Comparison of ENCODE assay signal across 19 cellular contexts in the genomic region with DNA sequence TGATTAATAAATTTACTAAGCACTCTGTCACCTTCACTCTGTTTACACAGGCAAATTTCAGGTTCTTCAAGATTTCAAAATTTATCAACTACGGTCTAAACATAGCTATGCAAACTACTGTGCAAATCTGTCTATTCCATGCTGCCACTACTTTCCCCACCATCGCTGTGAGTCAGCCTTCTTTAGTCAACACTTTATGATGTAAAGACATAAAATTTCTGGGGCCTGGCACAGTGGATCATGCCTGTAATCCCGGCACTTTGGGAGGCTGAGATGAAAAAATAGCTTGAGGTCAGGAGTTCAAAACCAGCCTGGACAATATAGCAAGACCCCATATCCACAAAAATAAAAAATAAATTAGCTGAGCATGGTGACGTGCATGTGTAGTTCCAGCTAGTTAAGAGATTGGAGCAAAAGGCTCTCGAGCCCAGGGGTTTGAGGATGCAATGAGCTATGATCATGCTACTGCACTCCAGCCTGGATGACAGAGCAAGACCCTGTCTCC. TPM values are rescaled to one million over a fixed set of nuclear protein-coding genes. Genes with fewer than 3 reads are reported as not detected.
DNase-seq lines count a peak whose midpoint lies in the region; ATAC-seq and TF ChIP-seq lines count a peak whose summit lies in the region.
"Had no signal": no experiment of that assay in that cellular context is flagged by ENCODE, and none has a peak within 500 bp of the region (broad histone marks: within the 10 kb centered on the region; RNA-seq: fewer than 3 reads in every experiment).

No MANE protein-coding gene starts in this region.

- H3K9me3 Mint-ChIP-seq in WTC11 = no peaks in the 10 kb centered on the region

- H3K4me3 ChIP-seq in body of pancreas (no peak overlapping the region), SK-N-SH (ENCODE audit: low read depth in 2 of 2, low read length in 1 of 2) (no peak overlapping the region)
- H3K4me3 ChIP-seq: uterus had no signal

- TF ChIP-seq POLR2A in body of pancreas (IDR thresholded peaks at IDR 0.05) = no peak

- intact Hi-C loops in body of pancreas (cut with DNase I) = no loop called here

- 58 to 60% methylated on average over 5 of the region's 5 CpGs for WGBS in body of pancreas, 2 donors
- 88% methylated on average over 5 of the region's 5 CpGs for WGBS in SK-N-SH (ENCODE audit: low lambda C conversion rate)

- H3K4me2 ChIP-seq in SK-N-SH = no peak overlapping the region

- no peaks in the 10 kb centered on the region for H3K27me3 Mint-ChIP-seq in WTC11 (ENCODE audit: low read depth)
- H3K27me3 Mint-ChIP-seq: brain, IgD-negative memory B cell, progenitor cell of endocrine pancreas, T-helper 17 cell had no signal

- no peak overlapping the region for H2AFZ ChIP-seq in SK-N-SH (ENCODE audit: low read depth)

- H3K9me3 ChIP-seq in body of pancreas (no peaks in the 10 kb centered on the region), SK-N-SH (no peaks in the 10 kb centered on the region)
- H3K9me3 ChIP-seq: uterus had no signal

- ATAC-seq in GM18868 (IDR thresholded peaks at IDR 0.05; ENCODE audit: unreplicated experiment) = peak; percentile 53
- ATAC-seq in HG03045 (IDR thresholded peaks at IDR 0.05; ENCODE audit: unreplicated experiment) = peak; percentile 57
- ATAC-seq in body of pancreas = peak; percentile 56
- ATAC-seq in GM21360 (IDR thresholded peaks at IDR 0.05; ENCODE audit: unreplicated experiment) = no peak
- no peak for ATAC-seq in WTC11
- ATAC-seq: HCT116, T-helper 17 cell had no signal

- no peak for TF ChIP-seq RAD21 in SK-N-SH (IDR thresholded peaks at IDR 0.05; ENCODE audit: low read length)

- no peak overlapping the region for H3K27ac Mint-ChIP-seq in WTC11
- H3K27ac Mint-ChIP-seq: IgD-negative memory B cell, progenitor cell of endocrine pancreas, T-helper 17 cell had no signal

- H3K9ac ChIP-seq in SK-N-SH = no peak overlapping the region

- H3K4me1 Mint-ChIP-seq in WTC11 = peaks cover 7% of the 10 kb centered on the region; the same call in 1 of the 2 replicates

- CTCF ChIA-PET in SK-N-SH (lab: Yijun Ruan, JAX) = interaction anchor here (1.4 kb wide), 1 partner anchor 17 kb away, joined by 4 read pairs; no protein-coding TSS in a partner anchor
- CTCF ChIA-PET in WTC11 (lab: Charles Lee) = interaction anchor here (1.5 kb wide), 1 partner anchor 186 kb away, joined by 3 read pairs; no protein-coding TSS in a partner anchor

- H3K36me3 ChIP-seq in body of pancreas (replicated peaks in 1 of 2; ENCODE audit: insufficient read depth in 1 of 2, low read depth in 2 of 2) = no peaks in the 10 kb centered on the region
- no peaks in the 10 kb centered on the region for H3K36me3 ChIP-seq in SK-N-SH (replicated peaks in 1 of 2; ENCODE audit: control insufficient read depth in 1 of 2, insufficient read depth in 2 of 2, low read length in 1 of 2)
- H3K36me3 ChIP-seq: uterus had no signal

- H3K4me3 Mint-ChIP-seq in WTC11 = no peak overlapping the region
- H3K4me3 Mint-ChIP-seq: IgD-negative memory B cell, T-helper 17 cell had no signal

- no peak for TF ChIP-seq EP300 in SK-N-SH (IDR thresholded peaks at IDR 0.05; ENCODE audit: borderline replicate concordance in 1 of 2, low read depth in 1 of 2, low read length in 1 of 2)

- H3K79me2 ChIP-seq in SK-N-SH (ENCODE audit: insufficient read depth) = peaks cover 80% of the 10 kb centered on the region

- POLR2A ChIA-PET in SK-N-SH (lab: Yijun Ruan, JAX) (no interaction called here), WTC11 (lab: Charles Lee) (no interaction called here)

- peaks cover 34% of the 10 kb centered on the region for H4K20me1 ChIP-seq in SK-N-SH (ENCODE audit: insufficient read depth)

- peaks cover 14% of the 10 kb centered on the region for H3K4me1 ChIP-seq in body of pancreas
- H3K4me1 ChIP-seq in SK-N-SH (ENCODE audit: control insufficient read depth in 1 of 2, insufficient read depth in 2 of 2, low read depth in 1 of 2, low read length in 1 of 2) = no peaks in the 10 kb centered on the region; a peak in 1 of 4 replicates
- H3K4me1 ChIP-seq: uterus had no signal

- no peaks in the 10 kb centered on the region for H3K9me2 ChIP-seq in SK-N-SH

- H3F3A ChIP-seq in SK-N-SH (replicated peaks; ENCODE audit: insufficient read depth) = peaks cover 5% of the 10 kb centered on the region

- H3K36me3 Mint-ChIP-seq in WTC11 = no peaks in the 10 kb centered on the region

- H3K27me3 ChIP-seq in body of pancreas = no peaks in the 10 kb centered on the region
- H3K27me3 ChIP-seq in SK-N-SH (ENCODE audit: insufficient read depth) = no peaks in the 10 kb centered on the region
- H3K27me3 ChIP-seq: uterus had no signal

- TF ChIP-seq CTCF in 22Rv1 (IDR thresholded peaks at IDR 0.05) (no peak), body of pancreas (IDR thresholded peaks at IDR 0.05) (no peak), SK-N-SH (IDR thresholded peaks at IDR 0.05) (no peak), WTC11 (IDR thresholded peaks at IDR 0.05) (no peak)

- H3K27ac ChIP-seq in 22Rv1 (peak overlapping the region; percentile 30), body of pancreas (no peak overlapping the region), SK-N-SH (ENCODE audit: low read depth in 2 of 2, low read length in 1 of 2) (no peak overlapping the region)
- H3K27ac ChIP-seq: uterus had no signal

- DNase-seq in body of pancreas = no peak
- DNase-seq in SK-N-SH = no peak
- DNase-seq in NCI-H1436 (lab: John Stamatoyannopoulos, UW) = no peak
- no peak for DNase-seq in WTC11 (ENCODE audit: low spot score)
- DNase-seq: activated CD4-positive, alpha-beta T cell treated with anti-CD3 and anti-CD28 coated beads, Interleukin-2, amount 50 U/mL, for 1 hour; activated naive CD4-positive, alpha-beta T cell; effector CD8-positive, alpha-beta T cell; NCI-H1417; NCI-H446 treated with DMSO at 0.1 percent for 48 hours; T-helper 17 cell; uterus had no signal

TF ChIP-seq in SK-N-SH, 30 proteins besides CTCF, POLR2A, EP300 and RAD21:
- no peak for TF ChIP-seq YY1 (IDR thresholded peaks at IDR 0.05; ENCODE audit: low read depth)
- TF ChIP-seq, protein P1, sequence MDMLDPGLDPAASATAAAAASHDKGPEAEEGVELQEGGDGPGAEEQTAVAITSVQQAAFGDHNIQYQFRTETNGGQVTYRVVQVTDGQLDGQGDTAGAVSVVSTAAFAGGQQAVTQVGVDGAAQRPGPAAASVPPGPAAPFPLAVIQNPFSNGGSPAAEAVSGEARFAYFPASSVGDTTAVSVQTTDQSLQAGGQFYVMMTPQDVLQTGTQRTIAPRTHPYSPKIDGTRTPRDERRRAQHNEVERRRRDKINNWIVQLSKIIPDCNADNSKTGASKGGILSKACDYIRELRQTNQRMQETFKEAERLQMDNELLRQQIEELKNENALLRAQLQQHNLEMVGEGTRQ (IDR thresholded peaks at IDR 0.05; ENCODE audit: borderline replicate concordance, low read depth, low read length) = no peak
- TF ChIP-seq, protein P2, sequence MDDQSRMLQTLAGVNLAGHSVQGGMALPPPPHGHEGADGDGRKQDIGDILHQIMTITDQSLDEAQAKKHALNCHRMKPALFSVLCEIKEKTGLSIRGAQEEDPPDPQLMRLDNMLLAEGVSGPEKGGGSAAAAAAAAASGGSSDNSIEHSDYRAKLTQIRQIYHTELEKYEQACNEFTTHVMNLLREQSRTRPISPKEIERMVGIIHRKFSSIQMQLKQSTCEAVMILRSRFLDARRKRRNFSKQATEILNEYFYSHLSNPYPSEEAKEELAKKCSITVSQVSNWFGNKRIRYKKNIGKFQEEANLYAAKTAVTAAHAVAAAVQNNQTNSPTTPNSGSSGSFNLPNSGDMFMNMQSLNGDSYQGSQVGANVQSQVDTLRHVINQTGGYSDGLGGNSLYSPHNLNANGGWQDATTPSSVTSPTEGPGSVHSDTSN (IDR thresholded peaks at IDR 0.05) = no peak
- TF ChIP-seq GABPA (IDR thresholded peaks at IDR 0.05; ENCODE audit: low read depth) = no peak
- no peak for TF ChIP-seq CHD2 (IDR thresholded peaks at IDR 0.05; ENCODE audit: low read length, partially characterized antibody)
- TF ChIP-seq NRF1 (IDR thresholded peaks at IDR 0.05; ENCODE audit: low read depth, low read length) = no peak
- no peak for TF ChIP-seq NFIC (IDR thresholded peaks at IDR 0.05; ENCODE audit: borderline replicate concordance)
- no peak for TF ChIP-seq RXRA (IDR thresholded peaks at IDR 0.05; ENCODE audit: borderline replicate concordance, low read depth)

TF ChIP-seq in WTC11, 78 proteins besides CTCF, POLR2A, EP300 and RAD21:
- TF ChIP-seq NFYB (CRISPR knock-in tag; conservative IDR thresholded peaks at IDR 0.05; ENCODE audit: low read depth) (no peak), CREB1 (CRISPR knock-in tag; IDR thresholded peaks at IDR 0.05) (no peak), GTF2I (CRISPR knock-in tag; conservative IDR thresholded peaks at IDR 0.05) (no peak), ATF1 (CRISPR knock-in tag; IDR thresholded peaks at IDR 0.05) (no peak), ETV6 (CRISPR knock-in tag; IDR thresholded peaks at IDR 0.05) (no peak)
- TF ChIP-seq, protein P3, sequence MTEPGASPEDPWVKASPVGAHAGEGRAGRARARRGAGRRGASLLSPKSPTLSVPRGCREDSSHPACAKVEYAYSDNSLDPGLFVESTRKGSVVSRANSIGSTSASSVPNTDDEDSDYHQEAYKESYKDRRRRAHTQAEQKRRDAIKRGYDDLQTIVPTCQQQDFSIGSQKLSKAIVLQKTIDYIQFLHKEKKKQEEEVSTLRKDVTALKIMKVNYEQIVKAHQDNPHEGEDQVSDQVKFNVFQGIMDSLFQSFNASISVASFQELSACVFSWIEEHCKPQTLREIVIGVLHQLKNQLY (CRISPR knock-in tag; IDR thresholded peaks at IDR 0.05) = no peak
- TF ChIP-seq, protein P4, sequence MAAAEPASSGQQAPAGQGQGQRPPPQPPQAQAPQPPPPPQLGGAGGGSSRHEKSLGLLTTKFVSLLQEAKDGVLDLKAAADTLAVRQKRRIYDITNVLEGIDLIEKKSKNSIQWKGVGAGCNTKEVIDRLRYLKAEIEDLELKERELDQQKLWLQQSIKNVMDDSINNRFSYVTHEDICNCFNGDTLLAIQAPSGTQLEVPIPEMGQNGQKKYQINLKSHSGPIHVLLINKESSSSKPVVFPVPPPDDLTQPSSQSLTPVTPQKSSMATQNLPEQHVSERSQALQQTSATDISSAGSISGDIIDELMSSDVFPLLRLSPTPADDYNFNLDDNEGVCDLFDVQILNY (CRISPR knock-in tag; IDR thresholded peaks at IDR 0.05) = no peak
TF ChIP-seq in WTC11: peak in this region for 0.

RNA-seq across cellular contexts. Expression of a gene that starts 42.6 kb away (rescaled TPM):
- total RNA-seq in body of pancreas (10 to 100 TPM; 11.9 to 12.2 TPM), WTC11 (2021) (14.6 to 19.7 TPM (median 19.2 TPM) in 3 replicates)
- polyA plus RNA-seq in SK-N-SH (2012; rRNA removed) = 8.0 and 9.3 TPM in 2 replicates
- 7.4 and 7.5 TPM in 2 replicates for polyA plus RNA-seq in SK-N-SH (2012; cell fraction: cytosol; rRNA removed)
- 5.9 and 13.7 TPM in 2 replicates for polyA plus RNA-seq in SK-N-SH (2012; cell fraction: nucleus; rRNA removed)

Comparison
In these comparisons a context has a peak if more than half of its experiments do, and no peak if none do; other contexts are left out.
1. ATAC-seq: peak in GM18868 (single experiment), HG03045 (single experiment) and body of pancreas (single experiment); none in GM21360 (single experiment) and WTC11 (single experiment).